Comparison of ENCODE assay signal across 1 cellular context in the genomic region with DNA sequence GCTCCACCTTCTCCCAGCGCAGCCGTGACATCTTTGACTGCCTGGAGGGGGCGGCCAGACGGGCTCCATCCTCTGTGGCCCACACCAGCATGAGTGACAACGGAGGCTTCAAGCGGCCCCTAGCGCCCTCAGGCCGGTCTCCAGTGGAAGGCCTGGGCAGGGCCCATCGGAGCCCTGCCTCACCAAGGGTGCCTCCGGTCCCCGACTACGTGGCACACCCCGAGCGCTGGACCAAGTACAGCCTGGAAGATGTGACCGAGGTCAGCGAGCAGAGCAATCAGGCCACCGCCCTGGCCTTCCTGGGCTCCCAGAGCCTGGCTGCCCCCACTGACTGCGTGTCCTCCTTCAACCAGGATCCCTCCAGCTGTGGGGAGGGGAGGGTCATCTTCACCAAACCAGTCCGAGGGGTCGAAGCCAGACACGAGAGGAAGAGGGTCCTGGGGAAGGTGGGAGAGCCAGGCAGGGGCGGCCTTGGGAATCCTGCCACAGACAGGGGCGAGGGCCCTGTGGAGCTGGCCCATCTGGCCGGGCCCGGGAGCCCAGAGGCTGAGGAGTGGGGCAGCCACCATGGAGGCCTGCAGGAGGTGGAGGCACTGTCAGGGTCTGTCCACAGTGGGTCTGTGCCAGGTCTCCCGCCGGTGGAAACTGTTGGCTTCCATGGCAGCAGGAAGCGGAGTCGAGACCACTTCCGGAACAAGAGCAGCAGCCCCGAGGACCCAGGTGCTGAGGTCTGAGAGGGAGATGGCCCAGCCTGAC.
TF ChIP-seq lines count a peak whose summit lies in the region.

No MANE protein-coding gene starts in this region.

TF ChIP-seq in HepG2, 621 proteins besides CTCF, POLR2A, EP300 and RAD21:
- TF ChIP-seq ZSCAN31 (CRISPR knock-in tag; IDR thresholded peaks at IDR 0.05; ENCODE audit: low read depth) (no peak), ZNF703 (CRISPR knock-in tag; IDR thresholded peaks at IDR 0.05; ENCODE audit: borderline replicate concordance) (no peak), RBFOX2 (IDR thresholded peaks at IDR 0.05; ENCODE audit: low read depth, low read length) (peak; percentile 61), AGO2 (optimal IDR thresholded peaks at IDR 0.05; ENCODE audit: low read depth, low read length) (peak; percentile 62)
TF ChIP-seq in HepG2: peak in this region for 2.
